13 cellular contexts compared by ENCODE assay signal in the genomic region with DNA sequence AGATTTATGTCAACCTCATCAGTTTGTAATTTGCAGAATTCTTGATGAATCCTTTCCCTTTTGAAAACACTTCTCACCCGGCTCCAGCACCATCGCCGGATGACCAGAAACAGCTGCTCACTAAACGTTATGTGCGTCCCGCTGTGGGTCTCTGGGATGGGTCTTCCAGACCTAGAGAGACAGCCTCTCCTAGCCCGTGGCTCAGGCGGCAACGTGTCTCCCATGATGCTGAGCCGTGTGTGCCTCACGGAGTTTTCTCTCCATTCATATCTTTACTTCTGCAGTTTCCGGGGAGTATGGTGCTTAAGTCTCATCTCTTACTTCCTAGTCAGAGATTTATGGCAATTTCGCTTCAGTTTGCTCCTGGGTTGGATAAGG. TPM values are rescaled to one million over a fixed set of nuclear protein-coding genes. Genes with fewer than 3 reads are reported as not detected.
"Had no signal": no experiment of that assay in that cellular context is flagged by ENCODE, and none has a peak within 500 bp of the region (broad histone marks: within the 10 kb centered on the region; RNA-seq: fewer than 3 reads in every experiment).

No MANE protein-coding gene starts in this region.

- H3K4me1 ChIP-seq: parathyroid adenoma had no signal

- H3K36me3 ChIP-seq: WERI-Rb-1 had no signal

- DNase-seq: activated CD4-positive, alpha-beta T cell treated with anti-CD3 and anti-CD28 coated beads for 4 hours; activated CD8-positive, alpha-beta T cell treated with anti-CD3 and anti-CD28 coated beads, Interleukin-2, amount 10 ng/mL, durations not matched to agents 7 days and 5 days; activated naive CD4-positive, alpha-beta T cell; mesendoderm; retina; stimulated activated naive B cell treated with anti-CD40 and anti-IgM and Interleukin-4, amounts not matched to agents 10 μg/mL and 1 μg/mL and 100 μg/mL, for 72 hours; T1000; WERI-Rb-1 had no signal

- H3K4me3 ChIP-seq: smooth muscle cell had no signal

- H3K27ac ChIP-seq: parathyroid adenoma, WERI-Rb-1 had no signal

- ATAC-seq: activated CD8-positive, alpha-beta T cell treated with anti-CD3 and anti-CD28 coated beads, Interleukin-2, amount 10 ng/mL, durations not matched to agents 7 days and 5 days; esophagus mucosa; stimulated activated naive B cell treated with anti-CD40 and anti-IgM and Interleukin-4, amounts not matched to agents 10 μg/mL and 1 μg/mL and 100 μg/mL, for 72 hours had no signal

RNA-seq across cellular contexts. Expression of a gene that starts 25.0 kb away (rescaled TPM):
- total RNA-seq: activated CD8-positive, alpha-beta T cell treated with anti-CD3 and anti-CD28 coated beads, Interleukin-2, amount 10 ng/mL, durations not matched to agents 7 days and 5 days; activated T-helper 1 cell treated with anti-CD3 and anti-CD28 coated beads, Interleukin-12 subunit alpha, Interleukin-12 subunit beta, Interleukin-2, Interleukin-4 antibody, amounts not matched to agents 30 ng/mL and 10 ng/mL and 1 ng/mL, durations not matched to agents 14 hours and 24 hours and 36 hours; SK-MEL-5 had no signal
- polyA plus RNA-seq: smooth muscle cell had no signal
